In genomic region chr14:72049462-72049861, GRCh38 we compare ENCODE assay signal across 14 cellular contexts.
DNase-seq lines count a peak whose midpoint lies in the region; ATAC-seq, FAIRE-seq and TF ChIP-seq lines count a peak whose summit lies in the region.
"Had no signal": no experiment of that assay in that cellular context is flagged by ENCODE, and none has a peak within 500 bp of the region (broad histone marks: within the 10 kb centered on the region; RNA-seq: fewer than 3 reads in every experiment).

No MANE protein-coding gene starts in this region.

- CTCF ChIA-PET in CD4-positive, alpha-beta memory T cell (lab: Charles Lee; ENCODE audit: partially characterized antibody), result no interaction called here

- POLR2A ChIA-PET in CD4-positive, alpha-beta memory T cell (lab: Charles Lee; ENCODE audit: partially characterized antibody), result no interaction called here

- no peak for TF ChIP-seq CTCF in natural killer cell (IDR thresholded peaks at IDR 0.05)

- no peaks in the 10 kb centered on the region for H3K9me3 Mint-ChIP-seq in natural killer cell treated with Interleukin-12 subunit alpha and Interleukin-12 subunit beta and Interleukin-15 and Interleukin-18, amount 100 ng/mL, for 72 hours
- no peaks in the 10 kb centered on the region for H3K9me3 Mint-ChIP-seq in natural killer cell
- no peaks in the 10 kb centered on the region for H3K9me3 Mint-ChIP-seq in activated naive CD4-positive, alpha-beta T cell treated with anti-CD3 and anti-CD28 coated beads, Interleukin-2, amount 50 U/mL, for 72 hours
- H3K9me3 Mint-ChIP-seq in CD4-positive, alpha-beta memory T cell, result peaks cover 0 to 3% (median 0%) of the 10 kb centered on the region in 8 donors

- H3K27ac Mint-ChIP-seq in natural killer cell treated with Interleukin-12 subunit alpha and Interleukin-12 subunit beta and Interleukin-15 and Interleukin-18, amount 100 ng/mL, for 72 hours, result no peak overlapping the region
- no peak overlapping the region for H3K27ac Mint-ChIP-seq in natural killer cell
- H3K27ac Mint-ChIP-seq in activated naive CD4-positive, alpha-beta T cell treated with anti-CD3 and anti-CD28 coated beads, Interleukin-2, amount 50 U/mL, for 72 hours, result no peak overlapping the region
- H3K27ac Mint-ChIP-seq in CD4-positive, alpha-beta memory T cell, result no peak overlapping the region
- H3K27ac Mint-ChIP-seq: endodermal cell, naive B cell had no signal

- peak; percentile 67 to 96 for ATAC-seq in natural killer cell treated with Interleukin-12 subunit alpha and Interleukin-12 subunit beta and Interleukin-15 and Interleukin-18, amount 100 ng/mL, for 72 hours
- ATAC-seq in natural killer cell (no peak), HG03039 (IDR thresholded peaks at IDR 0.05; ENCODE audit: unreplicated experiment) (peak; percentile 49), HG03095 (IDR thresholded peaks at IDR 0.05; ENCODE audit: unreplicated experiment) (no peak)
- peak; percentile 97 to 100 for ATAC-seq in activated naive CD4-positive, alpha-beta T cell treated with anti-CD3 and anti-CD28 coated beads, Interleukin-2, amount 50 U/mL, for 72 hours

- peaks cover 30 to 41% of the 10 kb centered on the region in 2 donors for H3K27me3 Mint-ChIP-seq in natural killer cell treated with Interleukin-12 subunit alpha and Interleukin-12 subunit beta and Interleukin-15 and Interleukin-18, amount 100 ng/mL, for 72 hours
- peaks cover 3 to 51% of the 10 kb centered on the region in 2 donors for H3K27me3 Mint-ChIP-seq in natural killer cell (ENCODE audit: low read depth in 2 of 2)
- peaks cover 17 to 21% of the 10 kb centered on the region in 2 donors for H3K27me3 Mint-ChIP-seq in CD4-positive, alpha-beta memory T cell

- no peak overlapping the region for H3K4me3 Mint-ChIP-seq in natural killer cell treated with Interleukin-12 subunit alpha and Interleukin-12 subunit beta and Interleukin-15 and Interleukin-18, amount 100 ng/mL, for 72 hours
- no peak overlapping the region for H3K4me3 Mint-ChIP-seq in natural killer cell
- no peak overlapping the region for H3K4me3 Mint-ChIP-seq in CD4-positive, alpha-beta memory T cell
- H3K4me3 Mint-ChIP-seq: endodermal cell, naive B cell had no signal

- no peaks in the 10 kb centered on the region for H3K27me3 ChIP-seq in CD4-positive, alpha-beta memory T cell (ENCODE audit: insufficient read depth, low read length)
- H3K27me3 ChIP-seq: upper lobe of left lung had no signal

- peak; percentile 52 for FAIRE-seq in urothelium cell line (lab: Jason Lieb, UNC)

- H3K36me3 Mint-ChIP-seq in natural killer cell treated with Interleukin-12 subunit alpha and Interleukin-12 subunit beta and Interleukin-15 and Interleukin-18, amount 100 ng/mL, for 72 hours, result no peaks in the 10 kb centered on the region
- no peaks in the 10 kb centered on the region for H3K36me3 Mint-ChIP-seq in natural killer cell
- H3K36me3 Mint-ChIP-seq in activated naive CD4-positive, alpha-beta T cell treated with anti-CD3 and anti-CD28 coated beads, Interleukin-2, amount 50 U/mL, for 72 hours, result no peaks in the 10 kb centered on the region
- no peaks in the 10 kb centered on the region for H3K36me3 Mint-ChIP-seq in CD4-positive, alpha-beta memory T cell
- H3K36me3 Mint-ChIP-seq: naive B cell had no signal

- intact Hi-C loops in natural killer cell (cut with micrococcal nuclease), result no loop called here
- intact Hi-C loops in CD4-positive, alpha-beta memory T cell (cut with micrococcal nuclease), result no loop called here

- H3K27ac ChIP-seq in CD4-positive, alpha-beta memory T cell (ENCODE audit: low read depth, low read length), result no peak overlapping the region
- H3K27ac ChIP-seq: upper lobe of left lung had no signal

- H3K4me3 ChIP-seq in CD4-positive, alpha-beta memory T cell (ENCODE audit: low read length in 2 of 2), result no peak overlapping the region
- H3K4me3 ChIP-seq: upper lobe of left lung had no signal

- no peak for DNase-seq in natural killer cell treated with Interleukin-12 subunit alpha and Interleukin-12 subunit beta and Interleukin-15 and Interleukin-18, amount 100 ng/mL, for 72 hours (ENCODE audit: low spot score)
- DNase-seq in natural killer cell (no peak), urothelium cell line (ENCODE audit: low spot score) (peak; percentile 43), pons (ENCODE audit: low spot score) (no peak)
- peak in 1 of 2 donors; percentile 53 for DNase-seq in activated naive CD4-positive, alpha-beta T cell treated with anti-CD3 and anti-CD28 coated beads, Interleukin-2, amount 50 U/mL, for 72 hours (ENCODE audit: low spot score in 2 of 2)
- no peak for DNase-seq in CD4-positive, alpha-beta memory T cell
- DNase-seq: Calu3, endodermal cell, KG1, naive B cell, NCI-H774, upper lobe of left lung had no signal

- no peaks in the 10 kb centered on the region for H3K36me3 ChIP-seq in CD4-positive, alpha-beta memory T cell (ENCODE audit: insufficient read depth, low read length)
- H3K36me3 ChIP-seq: upper lobe of left lung had no signal

- no peaks in the 10 kb centered on the region for H3K9me3 ChIP-seq in CD4-positive, alpha-beta memory T cell (ENCODE audit: control insufficient read depth in 1 of 2, low read length in 2 of 2)
- H3K9me3 ChIP-seq: upper lobe of left lung had no signal

- H3K4me1 ChIP-seq in CD4-positive, alpha-beta memory T cell (ENCODE audit: insufficient read depth, low read length), result no peaks in the 10 kb centered on the region
- H3K4me1 ChIP-seq: upper lobe of left lung had no signal

- peaks cover 0 to 10% of the 10 kb centered on the region in 2 donors for H3K4me1 Mint-ChIP-seq in natural killer cell treated with Interleukin-12 subunit alpha and Interleukin-12 subunit beta and Interleukin-15 and Interleukin-18, amount 100 ng/mL, for 72 hours (ENCODE audit: low read depth in 2 of 2)
- no peaks in the 10 kb centered on the region for H3K4me1 Mint-ChIP-seq in natural killer cell
- no peaks in the 10 kb centered on the region for H3K4me1 Mint-ChIP-seq in CD4-positive, alpha-beta memory T cell
- H3K4me1 Mint-ChIP-seq: naive B cell had no signal

Comparison
In these comparisons a context has a peak if more than half of its experiments do, and no peak if none do; other contexts are left out.
1. ATAC-seq: peak in natural killer cell treated with Interleukin-12 subunit alpha and Interleukin-12 subunit beta and Interleukin-15 and Interleukin-18, amount 100 ng/mL, for 72 hours (2 of 2), HG03039 (single experiment) and activated naive CD4-positive, alpha-beta T cell treated with anti-CD3 and anti-CD28 coated beads, Interleukin-2, amount 50 U/mL, for 72 hours (2 of 2); none in natural killer cell (0 of 3) and HG03095 (single experiment).